20 cellular contexts compared by ENCODE assay signal in genomic region chr6:25714765-25715164, GRCh38. TPM values are rescaled to one million over a fixed set of nuclear protein-coding genes. Genes with fewer than 3 reads are reported as not detected.
"Had no signal": no experiment of that assay in that cellular context is flagged by ENCODE, and none has a peak within 500 bp of the region (broad histone marks: within the 10 kb centered on the region; RNA-seq: fewer than 3 reads in every experiment).

No MANE protein-coding gene starts in this region.

- ATAC-seq: activated naive CD8-positive, alpha-beta T cell treated with anti-CD3 and anti-CD28 coated beads, Interleukin-2, amount 50 U/mL, for 24 hours; stimulated activated memory B cell treated with anti-CD40 and anti-IgM and Interleukin-4, amounts not matched to agents 10 μg/mL and 1 μg/mL and 100 μg/mL, for 72 hours had no signal

- H3K4me3 ChIP-seq: ascending aorta, colonic mucosa, pancreas, smooth muscle cell, tibial nerve, vagina had no signal

- DNase-seq: activated B cell treated with CpG ODN at 0.5 μM for 24 hours; activated naive CD4-positive, alpha-beta T cell treated with Interleukin-2 at 50 U/mL for 16 hours; activated naive CD8-positive, alpha-beta T cell treated with anti-CD3 and anti-CD28 coated beads, Interleukin-2, amount 50 U/mL, for 24 hours; caudate nucleus; colonic mucosa; effector CD4-positive, alpha-beta T cell; hippocampal formation; pancreas; retina; T-helper 9 cell had no signal

RNA-seq across cellular contexts. Expression of gene SLC17A4, which starts 39.8 kb away (rescaled TPM):
- total RNA-seq: activated B cell treated with CpG ODN at 0.5 μM for 24 hours; activated CD4-positive, alpha-beta T cell treated with anti-CD3 and anti-CD28 coated beads, Interleukin-2, amount 10 ng/mL, durations not matched to agents 24 days and 14 days; activated T-helper 1 cell treated with anti-CD3 and anti-CD28 coated beads, Interleukin-12 subunit alpha, Interleukin-12 subunit beta, Interleukin-2, Interleukin-4 antibody, amounts not matched to agents 30 ng/mL and 10 ng/mL and 1 ng/mL, durations not matched to agents 14 hours and 24 hours and 36 hours; ascending aorta; kidney epithelial cell; lower leg skin; smooth muscle cell; subcutaneous adipose tissue; tibial nerve; vagina had no signal
